In the genomic region with DNA sequence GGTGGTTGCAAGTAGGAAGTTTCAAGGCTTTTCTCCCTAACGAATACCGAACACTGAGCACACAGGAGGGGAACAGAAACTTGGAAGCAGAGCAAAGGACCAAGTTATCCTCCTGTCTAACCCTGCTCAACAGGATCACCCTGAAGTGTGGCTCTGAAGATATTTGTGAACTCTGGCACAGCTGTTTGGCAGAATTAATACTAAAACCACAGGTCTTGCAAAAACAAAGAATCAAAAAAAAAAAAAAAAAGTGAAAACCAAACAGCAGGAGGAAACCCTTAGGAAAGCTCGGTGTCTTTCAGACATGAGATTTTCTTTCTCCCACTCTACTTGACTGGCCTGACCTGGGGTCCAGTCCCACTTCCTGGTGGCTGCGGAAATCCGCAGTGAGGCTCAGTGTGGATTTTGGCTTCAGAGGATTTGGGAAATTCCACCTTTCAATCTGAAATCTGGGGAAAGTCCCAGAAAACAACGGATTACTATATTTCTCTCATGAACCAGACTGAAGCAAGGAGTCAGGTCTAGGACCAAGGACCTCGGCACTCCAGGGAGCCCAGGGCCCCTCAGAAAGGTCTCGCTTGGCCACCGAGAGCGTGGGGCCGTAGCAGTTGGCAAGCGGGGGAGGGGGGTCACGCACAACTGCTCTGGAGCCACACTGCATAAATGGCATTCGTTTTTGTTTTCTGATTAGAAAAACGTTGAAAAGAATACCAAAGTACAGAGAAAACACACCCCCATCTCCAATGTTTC, we compare ENCODE assay signal across 1 cellular context.
TF ChIP-seq lines count a peak whose summit lies in the region.

No MANE protein-coding gene starts in this region.

TF ChIP-seq in HCT116, 20 proteins besides CTCF, POLR2A, EP300 and RAD21 (continued from another document):
- no peak for TF ChIP-seq ZBTB33 (IDR thresholded peaks at IDR 0.05; ENCODE audit: extremely low read depth, insufficient replicate concordance, low read length)
- TF ChIP-seq EZH2 (IDR thresholded peaks at IDR 0.05), result no peak
- no peak for TF ChIP-seq SP1 (IDR thresholded peaks at IDR 0.05; ENCODE audit: low read depth)
- TF ChIP-seq TCF7L2 (IDR thresholded peaks at IDR 0.05; ENCODE audit: borderline replicate concordance, extremely low read depth, insufficient read depth, insufficient read length), result no peak
- no peak for TF ChIP-seq FOSL1 (IDR thresholded peaks at IDR 0.05; ENCODE audit: low read depth)
- no peak for TF ChIP-seq ELF1 (IDR thresholded peaks at IDR 0.05; ENCODE audit: borderline replicate concordance, low read depth)
